ENCODE assay signal across 18 cellular contexts in genomic region chr4:145544998-145545397, GRCh38.
DNase-seq lines count a peak whose midpoint lies in the region; ATAC-seq and TF ChIP-seq lines count a peak whose summit lies in the region.
"Had no signal": no experiment of that assay in that cellular context is flagged by ENCODE, and none has a peak within 500 bp of the region (broad histone marks: within the 10 kb centered on the region; RNA-seq: fewer than 3 reads in every experiment).

No MANE protein-coding gene starts in this region.

- CTCF ChIA-PET in WTC11 (lab: Charles Lee) = interaction anchor here (0.8 kb wide), 1 partner anchor 311 kb away, joined by 3 read pairs; no protein-coding TSS in a partner anchor

- H3K4me3 ChIP-seq in skin epidermis = no peak overlapping the region
- H3K4me3 ChIP-seq: GM23338, ovary, spleen had no signal

- H3K18ac ChIP-seq in H9 (ENCODE audit: insufficient read length, low read depth, low read length) = no peak overlapping the region

- H3K27me3 Mint-ChIP-seq in H9 (ENCODE audit: low read depth) = no peaks in the 10 kb centered on the region
- no peaks in the 10 kb centered on the region for H3K27me3 Mint-ChIP-seq in WTC11 (ENCODE audit: low read depth)
- H3K27me3 Mint-ChIP-seq: activated CD4-positive, alpha-beta T cell treated with anti-CD3 and anti-CD28 coated beads, Interleukin-2, amount 10 ng/mL, durations not matched to agents 7 days and 5 days; activated naive CD4-positive, alpha-beta T cell treated with anti-CD3 and anti-CD28 coated beads, Interleukin-2, amount 10 ng/mL, durations not matched to agents 7 days and 5 days had no signal

- no peaks in the 10 kb centered on the region for H3K9me3 Mint-ChIP-seq in H9
- H3K9me3 Mint-ChIP-seq in WTC11 = no peaks in the 10 kb centered on the region
- H3K9me3 Mint-ChIP-seq: activated CD4-positive, alpha-beta T cell treated with anti-CD3 and anti-CD28 coated beads, Interleukin-2, amount 10 ng/mL, durations not matched to agents 7 days and 5 days; activated naive CD4-positive, alpha-beta T cell treated with anti-CD3 and anti-CD28 coated beads, Interleukin-2, amount 10 ng/mL, durations not matched to agents 7 days and 5 days; GM23338; stimulated activated memory B cell treated with anti-CD40 and anti-IgM and Interleukin-4, amounts not matched to agents 10 μg/mL and 1 μg/mL and 100 μg/mL, for 72 hours had no signal

- H3K36me3 Mint-ChIP-seq in H9 (ENCODE audit: insufficient read depth in 1 of 3, low read depth in 3 of 3) (peaks cover 1 to 20% (median 10%) of the 10 kb centered on the region in 3 experiments; a peak in 6 of 7 replicates), WTC11 (no peaks in the 10 kb centered on the region; the same call in 1 of the 2 replicates)
- H3K36me3 Mint-ChIP-seq: activated naive CD4-positive, alpha-beta T cell treated with anti-CD3 and anti-CD28 coated beads, Interleukin-2, amount 10 ng/mL, durations not matched to agents 7 days and 5 days; stimulated activated memory B cell treated with anti-CD40 and anti-IgM and Interleukin-4, amounts not matched to agents 10 μg/mL and 1 μg/mL and 100 μg/mL, for 72 hours had no signal

- no peak overlapping the region for H2AFZ ChIP-seq in H9 (ENCODE audit: low read length)
- H2AFZ ChIP-seq: GM23338 had no signal

- H3K79me1 ChIP-seq in H9 (ENCODE audit: insufficient read depth, low read depth, low read length, poor library complexity, severe bottlenecking) = no peaks in the 10 kb centered on the region

- no peak overlapping the region for H4K5ac ChIP-seq in H9 (ENCODE audit: insufficient read length, low read depth, low read length)

- H3K4me1 ChIP-seq in H9 (ENCODE audit: insufficient read depth, low read length) = peaks cover 7% of the 10 kb centered on the region; the same call in 1 of the 2 replicates
- H3K4me1 ChIP-seq in foreskin keratinocyte = peaks cover 33% of the 10 kb centered on the region

- H3K4me3 Mint-ChIP-seq in H9 (no peak overlapping the region), WTC11 (no peak overlapping the region)
- H3K4me3 Mint-ChIP-seq: activated CD4-positive, alpha-beta T cell treated with anti-CD3 and anti-CD28 coated beads, Interleukin-2, amount 10 ng/mL, durations not matched to agents 7 days and 5 days; activated naive CD4-positive, alpha-beta T cell treated with anti-CD3 and anti-CD28 coated beads, Interleukin-2, amount 10 ng/mL, durations not matched to agents 7 days and 5 days; GM23338; stimulated activated memory B cell treated with anti-CD40 and anti-IgM and Interleukin-4, amounts not matched to agents 10 μg/mL and 1 μg/mL and 100 μg/mL, for 72 hours had no signal

- H3K56ac ChIP-seq in H9 (ENCODE audit: insufficient read length, low read depth, low read length) = no peak overlapping the region

- no peaks in the 10 kb centered on the region for H3K9me3 ChIP-seq in H9 (ENCODE audit: control insufficient read depth, low read depth, low read length)
- H3K9me3 ChIP-seq: ovary, spleen had no signal

- H3K23ac ChIP-seq in H9 (ENCODE audit: insufficient read length, low read depth, low read length) = no peak overlapping the region

- H3K14ac ChIP-seq in H9 (ENCODE audit: insufficient read depth, low read length) = no peak overlapping the region

- ATAC-seq in WTC11 = no peak
- ATAC-seq in foreskin keratinocyte = no peak
- ATAC-seq in HG02763 (IDR thresholded peaks at IDR 0.05; ENCODE audit: unreplicated experiment) = no peak
- ATAC-seq: GM23338; stimulated activated memory B cell treated with anti-CD40 and anti-IgM and Interleukin-4, amounts not matched to agents 10 μg/mL and 1 μg/mL and 100 μg/mL, for 72 hours had no signal

- POLR2A ChIA-PET in WTC11 (lab: Charles Lee) = interaction anchor here (0.7 kb wide), 1 partner anchor 906 kb away, joined by 5 read pairs; no protein-coding TSS in a partner anchor

- no peak overlapping the region for H2AK5ac ChIP-seq in H9 (ENCODE audit: insufficient read length, low read length)

- no peak overlapping the region for H4K8ac ChIP-seq in H9 (replicated peaks; ENCODE audit: insufficient read length, low read depth, low read length)

- no peak overlapping the region for H3K4ac ChIP-seq in H9 (ENCODE audit: low read depth, low read length)

- no peak overlapping the region for H4K91ac ChIP-seq in H9 (ENCODE audit: insufficient read length, low read depth, low read length)

- no peaks in the 10 kb centered on the region for H3K23me2 ChIP-seq in H9 (ENCODE audit: insufficient read length, low read depth, low read length, poor library complexity, severe bottlenecking)

- no peaks in the 10 kb centered on the region for H4K20me1 ChIP-seq in H9 (ENCODE audit: control insufficient read depth, insufficient read depth, insufficient read length)

- no peak for TF ChIP-seq CTCF in H9 (conservative IDR thresholded peaks at IDR 0.05)
- no peak for TF ChIP-seq CTCF in WTC11 (IDR thresholded peaks at IDR 0.05)
- TF ChIP-seq CTCF in foreskin keratinocyte (conservative IDR thresholded peaks at IDR 0.05) = no peak
- no peak for TF ChIP-seq CTCF in GM20000 (IDR thresholded peaks at IDR 0.05; ENCODE audit: extremely low read depth, missing control alignments)

- H3K27ac ChIP-seq in H9 (ENCODE audit: insufficient read length, low read depth, low read length) = no peak overlapping the region
- H3K27ac ChIP-seq in foreskin keratinocyte = peak overlapping the region; percentile 81
- peak overlapping the region in 17 of 21 experiments; percentile 20 to 80 (median 54) for H3K27ac ChIP-seq in skin epidermis
- H3K27ac ChIP-seq: ovary had no signal

- H3K27me3 ChIP-seq in H9 (ENCODE audit: insufficient read depth, low read length) (no peaks in the 10 kb centered on the region), foreskin keratinocyte (no peaks in the 10 kb centered on the region)
- H3K27me3 ChIP-seq: ovary, spleen had no signal

- H3K4me2 ChIP-seq in H9 (ENCODE audit: insufficient read depth, insufficient read length, low read length) = no peak overlapping the region

- no peak overlapping the region for H2BK5ac ChIP-seq in H9 (ENCODE audit: insufficient read length, low read length)

- H2BK120ac ChIP-seq in H9 (ENCODE audit: low read depth, low read length, poor library complexity, severe bottlenecking) = no peak overlapping the region

- DNase-seq in H9 (no peak), WTC11 (ENCODE audit: low spot score) (no peak), foreskin keratinocyte (no peak), T1000 (lab: John Stamatoyannopoulos, UW) (no peak), NCI-H2196 (lab: John Stamatoyannopoulos, UW; ENCODE audit: unreplicated experiment) (no peak), GM20000 (ENCODE audit: low spot score) (no peak)
- DNase-seq: activated CD4-positive, alpha-beta T cell treated with anti-CD3 and anti-CD28 coated beads, Interleukin-2, amount 10 ng/mL, durations not matched to agents 7 days and 5 days; activated naive CD4-positive, alpha-beta T cell treated with anti-CD3 and anti-CD28 coated beads, Interleukin-2, amount 10 ng/mL, durations not matched to agents 7 days and 5 days; EL; hypothalamus; left cardiac atrium; NCI-H510A; ovary; spleen had no signal

- peak overlapping the region in 2 of 3 experiments; percentile 11 to 87; a peak in 3 of 7 replicates for H3K27ac Mint-ChIP-seq in H9
- peak overlapping the region; percentile 1; the same call in 1 of the 2 replicates for H3K27ac Mint-ChIP-seq in WTC11
- H3K27ac Mint-ChIP-seq: activated CD4-positive, alpha-beta T cell treated with anti-CD3 and anti-CD28 coated beads, Interleukin-2, amount 10 ng/mL, durations not matched to agents 7 days and 5 days; activated naive CD4-positive, alpha-beta T cell treated with anti-CD3 and anti-CD28 coated beads, Interleukin-2, amount 10 ng/mL, durations not matched to agents 7 days and 5 days; GM23338; stimulated activated memory B cell treated with anti-CD40 and anti-IgM and Interleukin-4, amounts not matched to agents 10 μg/mL and 1 μg/mL and 100 μg/mL, for 72 hours had no signal

- H3K79me2 ChIP-seq in H9 (ENCODE audit: insufficient read depth, low read length) = no peaks in the 10 kb centered on the region

- H2BK15ac ChIP-seq in H9 (ENCODE audit: low read depth, low read length) = no peak overlapping the region

- H3T11ph ChIP-seq in H9 (ENCODE audit: low read length) = no peak overlapping the region

- peaks cover 24 to 30% of the 10 kb centered on the region in 2 experiments for H3K4me1 Mint-ChIP-seq in H9
- peaks cover 32% of the 10 kb centered on the region for H3K4me1 Mint-ChIP-seq in WTC11
- H3K4me1 Mint-ChIP-seq: activated naive CD4-positive, alpha-beta T cell treated with anti-CD3 and anti-CD28 coated beads, Interleukin-2, amount 10 ng/mL, durations not matched to agents 7 days and 5 days; stimulated activated memory B cell treated with anti-CD40 and anti-IgM and Interleukin-4, amounts not matched to agents 10 μg/mL and 1 μg/mL and 100 μg/mL, for 72 hours had no signal

- WGBS in H9 (ENCODE audit: extremely low coverage, insufficient read length, low lambda C conversion rate) = no CpG with 5 or more reads among the region's 2 CpGs

- H3K9ac ChIP-seq in H9 (ENCODE audit: extremely low read depth, insufficient read length, low read length) = no peak overlapping the region

- H2BK20ac ChIP-seq in H9 (ENCODE audit: low read depth, low read length, poor library complexity, severe bottlenecking) = no peak overlapping the region

- no peak overlapping the region for H2BK12ac ChIP-seq in H9 (ENCODE audit: insufficient read length, low read depth, low read length)

TF ChIP-seq in WTC11, 78 proteins besides CTCF, POLR2A, EP300 and RAD21 (continues in another document):
- no peak for TF ChIP-seq FOXJ3 (CRISPR knock-in tag; IDR thresholded peaks at IDR 0.05; ENCODE audit: borderline replicate concordance)
- no peak for TF ChIP-seq USF1 (CRISPR knock-in tag; IDR thresholded peaks at IDR 0.05)
- TF ChIP-seq ATF6 (CRISPR knock-in tag; IDR thresholded peaks at IDR 0.05) = no peak
